In the genomic region with DNA sequence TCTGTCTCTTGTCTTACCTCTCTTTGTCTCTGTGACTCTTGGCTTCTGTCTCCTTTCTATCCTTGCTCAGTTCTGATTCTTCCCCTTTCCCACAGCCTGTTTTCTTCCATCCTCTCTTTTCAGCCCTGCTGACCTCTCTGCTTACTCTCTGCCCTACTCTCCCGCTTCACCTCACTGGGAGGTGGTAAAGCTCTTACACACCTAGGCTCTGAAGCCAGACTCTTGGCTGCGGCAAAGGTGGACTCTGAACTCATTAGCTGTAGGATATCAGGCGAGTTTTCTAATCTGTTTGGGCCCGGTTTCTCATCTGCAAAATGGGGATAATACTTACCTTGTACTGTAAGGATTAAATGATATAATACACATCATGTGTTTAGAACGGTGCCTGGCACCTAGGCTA, we compare ENCODE assay signal across 25 cellular contexts. TPM values are rescaled to one million over a fixed set of nuclear protein-coding genes. Genes with fewer than 3 reads are reported as not detected.
A peak's percentile ranks its signal among the peaks of the same experiment; 100 is the strongest.
DNase-seq lines count a peak whose midpoint lies in the region; ATAC-seq and TF ChIP-seq lines count a peak whose summit lies in the region.
"Had no signal": no experiment of that assay in that cellular context is flagged by ENCODE, and none has a peak within 500 bp of the region (broad histone marks: within the 10 kb centered on the region; RNA-seq: fewer than 3 reads in every experiment).

No MANE protein-coding gene starts in this region.

- H3K23ac ChIP-seq in H9 (ENCODE audit: insufficient read length, low read depth, low read length) (no peak overlapping the region), mesenchymal stem cell (ENCODE audit: low read length in 2 of 2) (no peak overlapping the region)

- no peak overlapping the region for H3T11ph ChIP-seq in H9 (ENCODE audit: low read length)

- H4K91ac ChIP-seq in H9 (ENCODE audit: insufficient read length, low read depth, low read length) (no peak overlapping the region), mesenchymal stem cell (ENCODE audit: low read length) (no peak overlapping the region)

- H3K18ac ChIP-seq in H9 (ENCODE audit: insufficient read length, low read depth, low read length) (no peak overlapping the region), mesenchymal stem cell (ENCODE audit: low read depth in 1 of 2, low read length in 2 of 2) (no peak overlapping the region)

- no peak overlapping the region for H2BK20ac ChIP-seq in H9 (ENCODE audit: low read depth, low read length, poor library complexity, severe bottlenecking)

- H3K4me1 ChIP-seq in H9 (ENCODE audit: insufficient read depth, low read length) (peaks cover 4% of the 10 kb centered on the region; the same call in 1 of the 2 replicates), mesenchymal stem cell (ENCODE audit: control insufficient read depth, insufficient read depth, low read depth, low read length) (no peaks in the 10 kb centered on the region)
- H3K4me1 ChIP-seq: ascending aorta had no signal

- DNase-seq in H9 = no peak
- DNase-seq in mesothelial cell of epicardium (ENCODE audit: low spot score in 2 of 2, unreplicated experiment in 2 of 2) = no peak
- no peak for DNase-seq in substantia nigra (lab: John Stamatoyannopoulos, UW)
- no peak for DNase-seq in CD1c-positive myeloid dendritic cell (ENCODE audit: extremely low spot score)
- DNase-seq in mesenchymal stem cell = no peak
- DNase-seq: activated CD4-positive, alpha-beta T cell treated with anti-CD3 and anti-CD28 coated beads for 4 hours; activated naive CD4-positive, alpha-beta T cell treated with anti-CD3 and anti-CD28 coated beads, Interleukin-2, amount 50 U/mL, for 16 hours; activated T-cell treated with anti-CD3 and anti-CD28 coated beads, Interleukin-2, amount 50 U/mL, for 72 hours; C1 segment of cervical spinal cord; GDM1; left ventricle myocardium superior; NCI-H1417 treated with DMSO at 0.1 percent for 48 hours; NCI-H2171 treated with DMSO at 0.1 percent for 48 hours; NCI-H748 treated with DMSO at 0.1 percent for 48 hours; SHP77; stimulated activated CD4-positive, alpha-beta T cell treated with anti-CD3 and anti-CD28 coated beads, Interleukin-2, amount 100 ng/mL, for 24 hours; stimulated activated naive CD4-positive, alpha-beta T cell treated with Interleukin-2 at 50 U/mL for 16 hours; T-cell had no signal

- H2BK120ac ChIP-seq in H9 (ENCODE audit: low read depth, low read length, poor library complexity, severe bottlenecking) (no peak overlapping the region), mesenchymal stem cell (ENCODE audit: low read depth, low read length) (no peak overlapping the region)

- no peak overlapping the region for H3K4me3 ChIP-seq in mesenchymal stem cell (ENCODE audit: insufficient read depth in 1 of 2, low read depth in 1 of 2, low read length in 2 of 2)
- H3K4me3 ChIP-seq: ascending aorta, heart left ventricle, vagina had no signal

- H2AFZ ChIP-seq in H9 (ENCODE audit: low read length) = no peak overlapping the region
- no peak overlapping the region for H2AFZ ChIP-seq in mesenchymal stem cell (ENCODE audit: low read depth, low read length)
- H2AFZ ChIP-seq: parathyroid adenoma had no signal

- H3K56ac ChIP-seq in H9 (ENCODE audit: insufficient read length, low read depth, low read length) = no peak overlapping the region

- H3K79me1 ChIP-seq in H9 (ENCODE audit: insufficient read depth, low read depth, low read length, poor library complexity, severe bottlenecking) = peaks cover 11% of the 10 kb centered on the region
- H3K79me1 ChIP-seq in mesenchymal stem cell (replicated peaks; ENCODE audit: low read length, poor library complexity, severe bottlenecking) = no peaks in the 10 kb centered on the region

- peaks cover 18% of the 10 kb centered on the region; the same call in 1 of the 2 replicates for H3K79me2 ChIP-seq in H9 (ENCODE audit: insufficient read depth, low read length)

- TF ChIP-seq CTCF in H9 (conservative IDR thresholded peaks at IDR 0.05) = no peak
- TF ChIP-seq CTCF in mesothelial cell of epicardium (IDR thresholded peaks at IDR 0.05; ENCODE audit: unreplicated experiment) = no peak

- no peak overlapping the region for H4K5ac ChIP-seq in H9 (ENCODE audit: insufficient read length, low read depth, low read length)

- H3K4me1 Mint-ChIP-seq in H9 = peaks cover 30 to 34% of the 10 kb centered on the region in 2 experiments
- H3K4me1 Mint-ChIP-seq in mesothelial cell of epicardium = peaks cover 31% of the 10 kb centered on the region
- H3K4me1 Mint-ChIP-seq: T-cell had no signal

- H4K8ac ChIP-seq in H9 (replicated peaks; ENCODE audit: insufficient read length, low read depth, low read length) (no peak overlapping the region), mesenchymal stem cell (ENCODE audit: low read length) (no peak overlapping the region)

- H3K4me2 ChIP-seq in H9 (ENCODE audit: insufficient read depth, insufficient read length, low read length) (no peak overlapping the region), mesenchymal stem cell (ENCODE audit: low read length, poor library complexity, severe bottlenecking) (no peak overlapping the region)

- H3K9ac ChIP-seq in H9 (ENCODE audit: extremely low read depth, insufficient read length, low read length) (no peak overlapping the region), mesenchymal stem cell (ENCODE audit: low read length) (no peak overlapping the region)
- H3K9ac ChIP-seq: parathyroid adenoma had no signal

- H3K4ac ChIP-seq in H9 (ENCODE audit: low read depth, low read length) = no peak overlapping the region
- H3K4ac ChIP-seq in mesenchymal stem cell (ENCODE audit: low read depth in 1 of 2, low read length in 2 of 2) = no peak overlapping the region

- H2AK5ac ChIP-seq in H9 (ENCODE audit: insufficient read length, low read length) = no peak overlapping the region
- no peak overlapping the region for H2AK5ac ChIP-seq in mesenchymal stem cell (ENCODE audit: low read length, severe bottlenecking)

- no peaks in the 10 kb centered on the region for H3K9me3 Mint-ChIP-seq in H9
- H3K9me3 Mint-ChIP-seq in mesothelial cell of epicardium = no peaks in the 10 kb centered on the region
- H3K9me3 Mint-ChIP-seq: activated T-cell treated with anti-CD3 and anti-CD28 coated beads, Interleukin-2, amount 50 U/mL, for 72 hours; T-cell had no signal

- H4K20me1 ChIP-seq in H9 (ENCODE audit: control insufficient read depth, insufficient read depth, insufficient read length) = peaks cover 2% of the 10 kb centered on the region

- H3K9me3 ChIP-seq in H9 (ENCODE audit: control insufficient read depth, low read depth, low read length) (no peaks in the 10 kb centered on the region), mesenchymal stem cell (ENCODE audit: control insufficient read depth, low read length) (no peaks in the 10 kb centered on the region)
- H3K9me3 ChIP-seq: ascending aorta, heart left ventricle, vagina had no signal

- H3K36me3 Mint-ChIP-seq in H9 (ENCODE audit: insufficient read depth in 1 of 3, low read depth in 3 of 3) = peaks cover 71 to 80% (median 78%) of the 10 kb centered on the region in 3 experiments; a peak in 6 of 7 replicates
- H3K36me3 Mint-ChIP-seq in mesothelial cell of epicardium = no peaks in the 10 kb centered on the region
- H3K36me3 Mint-ChIP-seq: T-cell had no signal

- peak overlapping the region in 2 of 3 experiments; percentile 3 to 35; a peak in 3 of 7 replicates for H3K27ac Mint-ChIP-seq in H9
- peak overlapping the region; percentile 76 for H3K27ac Mint-ChIP-seq in mesothelial cell of epicardium
- H3K27ac Mint-ChIP-seq: activated T-cell treated with anti-CD3 and anti-CD28 coated beads, Interleukin-2, amount 50 U/mL, for 72 hours; T-cell had no signal

- H3K4me3 Mint-ChIP-seq in H9 = no peak overlapping the region
- H3K4me3 Mint-ChIP-seq in mesothelial cell of epicardium = no peak overlapping the region
- H3K4me3 Mint-ChIP-seq: activated T-cell treated with anti-CD3 and anti-CD28 coated beads, Interleukin-2, amount 50 U/mL, for 72 hours; T-cell had no signal

- no peak overlapping the region for H2BK5ac ChIP-seq in H9 (ENCODE audit: insufficient read length, low read length)
- H2BK5ac ChIP-seq in mesenchymal stem cell (ENCODE audit: low read depth, low read length, poor library complexity, severe bottlenecking) = no peak overlapping the region

- H3K27me3 ChIP-seq in H9 (ENCODE audit: insufficient read depth, low read length) (no peaks in the 10 kb centered on the region), mesenchymal stem cell (ENCODE audit: control insufficient read depth in 1 of 2, insufficient read depth in 1 of 2, low read length in 2 of 2) (peaks cover 71 to 93% of the 10 kb centered on the region in 2 experiments)
- H3K27me3 ChIP-seq: ascending aorta, vagina had no signal

- WGBS in H9 (ENCODE audit: extremely low coverage, insufficient read length, low lambda C conversion rate) = no CpG with 5 or more reads among the region's 5 CpGs
- 75% methylated on average over 5 of the region's 5 CpGs for WGBS in mesenchymal stem cell

- ATAC-seq in esophagus mucosa (no peak), GM21526 (IDR thresholded peaks at IDR 0.05; ENCODE audit: low FRiP score, unreplicated experiment) (no peak)
- ATAC-seq: activated T-cell treated with anti-CD3 and anti-CD28 coated beads, Interleukin-2, amount 50 U/mL, for 72 hours; heart left ventricle; left ventricle myocardium superior; T-cell had no signal

- H3K27me3 Mint-ChIP-seq in H9 (ENCODE audit: low read depth) (no peaks in the 10 kb centered on the region; the same call in 1 of the 2 replicates), mesothelial cell of epicardium (ENCODE audit: low read depth) (peaks cover 16% of the 10 kb centered on the region)

- H2BK12ac ChIP-seq in H9 (ENCODE audit: insufficient read length, low read depth, low read length) (no peak overlapping the region), mesenchymal stem cell (ENCODE audit: low read length in 2 of 2) (no peak overlapping the region)

- no peaks in the 10 kb centered on the region for H3K36me3 ChIP-seq in mesenchymal stem cell (ENCODE audit: control insufficient read depth in 1 of 2, insufficient read depth in 2 of 2, low read depth in 1 of 2, low read length in 2 of 2)
- H3K36me3 ChIP-seq: ascending aorta had no signal

- no peak overlapping the region for H3K14ac ChIP-seq in H9 (ENCODE audit: insufficient read depth, low read length)
- H3K14ac ChIP-seq in mesenchymal stem cell (ENCODE audit: low read length in 2 of 2) = no peak overlapping the region

- no peaks in the 10 kb centered on the region for H3K23me2 ChIP-seq in H9 (ENCODE audit: insufficient read length, low read depth, low read length, poor library complexity, severe bottlenecking)

- no peak overlapping the region for H2BK15ac ChIP-seq in H9 (ENCODE audit: low read depth, low read length)
- H2BK15ac ChIP-seq in mesenchymal stem cell (ENCODE audit: low read depth, poor library complexity, severe bottlenecking) = no peak overlapping the region

- H3K27ac ChIP-seq in H9 (ENCODE audit: insufficient read length, low read depth, low read length) = no peak overlapping the region
- H3K27ac ChIP-seq in cingulate gyrus (ENCODE audit: low read depth, low read length) = peak overlapping the region; percentile 77
- H3K27ac ChIP-seq in substantia nigra (ENCODE audit: low read depth, low read length, poor library complexity, severe bottlenecking) = peak overlapping the region; percentile 76
- no peak overlapping the region for H3K27ac ChIP-seq in mesenchymal stem cell (ENCODE audit: low read length, poor library complexity, severe bottlenecking)
- H3K27ac ChIP-seq: ascending aorta, heart left ventricle, parathyroid adenoma, vagina had no signal

RNA-seq across cellular contexts. Expression of gene PCDH1, which starts 11.1 kb away (rescaled TPM):
- total RNA-seq in H9 (2021) = 127 and 131 TPM in 2 replicates
- 5.1 to 6.1 TPM (median 5.4 TPM) in 3 replicates for total RNA-seq in mesothelial cell of epicardium
- total RNA-seq in esophagus mucosa = 62.7 TPM
- polyA plus RNA-seq in mesenchymal stem cell (2013, experiment 1 of 2) = 2.1 TPM
- 2.0 TPM for polyA plus RNA-seq in mesenchymal stem cell (2013, experiment 2 of 2)

RNA-seq across cellular contexts. Expression of gene DELE1, which starts 56.5 kb away (rescaled TPM):
- total RNA-seq in H9 (2021) = 72.7 and 75.3 TPM in 2 replicates
- total RNA-seq in mesothelial cell of epicardium = 85.4 to 91.5 TPM (median 88.3 TPM) in 3 replicates
- total RNA-seq in esophagus mucosa = 33.5 TPM
- 36.7 TPM for polyA plus RNA-seq in mesenchymal stem cell (2013, experiment 1 of 2)
- polyA plus RNA-seq in mesenchymal stem cell (2013, experiment 2 of 2) = 36.2 TPM

Comparison
In these comparisons a context has a peak if more than half of its experiments do, and no peak if none do; other contexts are left out.
1. H3K27ac ChIP-seq: peak in cingulate gyrus (single experiment) and substantia nigra (single experiment); none in H9 (single experiment) and mesenchymal stem cell (single experiment).